Comparison of ENCODE assay signal across 32 cellular contexts in the genomic region with DNA sequence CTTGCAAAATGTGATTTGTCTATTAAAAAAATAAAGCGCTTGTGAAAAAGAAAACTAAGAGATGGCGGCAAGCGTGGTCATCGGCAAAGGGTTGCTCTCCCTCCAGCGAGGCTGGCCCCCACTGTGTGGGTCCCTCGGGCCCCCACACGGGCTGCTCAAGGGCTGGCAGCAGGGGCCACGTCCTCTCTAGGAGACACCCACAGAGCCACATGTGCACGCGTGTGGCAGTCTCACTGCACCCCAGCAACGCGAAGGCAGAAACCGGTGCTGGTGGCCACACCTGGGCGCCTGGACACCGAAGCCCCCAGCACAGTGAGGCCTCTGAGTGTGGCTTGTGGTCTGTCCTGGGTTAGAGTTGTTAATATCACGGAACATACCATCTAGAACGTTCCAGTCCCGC. TPM values are rescaled to one million over a fixed set of nuclear protein-coding genes. Genes with fewer than 3 reads are reported as not detected.
"Had no signal": no experiment of that assay in that cellular context is flagged by ENCODE, and none has a peak within 500 bp of the region (broad histone marks: within the 10 kb centered on the region; RNA-seq: fewer than 3 reads in every experiment).

No MANE protein-coding gene starts in this region.

- H3K9me3 ChIP-seq: heart left ventricle, neutrophil, sigmoid colon, thoracic aorta had no signal

- H3K4me3 ChIP-seq: heart left ventricle, sigmoid colon, thoracic aorta had no signal

- H3K4me1 Mint-ChIP-seq: activated naive CD8-positive, alpha-beta T cell treated with anti-CD3 and anti-CD28 coated beads, Interleukin-2, amount 10 ng/mL, durations not matched to agents 7 days and 5 days; mesothelial cell of epicardium; stimulated activated naive B cell treated with anti-CD40 and anti-IgM and Interleukin-4, amounts not matched to agents 10 μg/mL and 1 μg/mL and 100 μg/mL, for 72 hours had no signal

- H3K27me3 Mint-ChIP-seq: naive B cell; stimulated activated naive B cell treated with anti-CD40 and anti-IgM and Interleukin-4, amounts not matched to agents 10 μg/mL and 1 μg/mL and 100 μg/mL, for 72 hours had no signal

- ATAC-seq: activated CD4-positive, CD25-positive, alpha-beta regulatory T cell treated with anti-CD3 and anti-CD28 coated beads, Interleukin-2, amount 50 U/mL, for 24 hours; esophagus mucosa; heart left ventricle; stimulated activated naive B cell treated with anti-CD40 and anti-IgM and Interleukin-4, amounts not matched to agents 10 μg/mL and 1 μg/mL and 100 μg/mL, for 72 hours had no signal

- H3K27ac Mint-ChIP-seq: activated naive CD4-positive, alpha-beta T cell treated with anti-CD3 and anti-CD28 coated beads for 36 hours; activated naive CD8-positive, alpha-beta T cell treated with anti-CD3 and anti-CD28 coated beads, Interleukin-2, amount 10 ng/mL, durations not matched to agents 7 days and 5 days; activated T-helper 1 cell treated with anti-CD3 and anti-CD28 coated beads, Interleukin-12 subunit alpha, Interleukin-12 subunit beta, Interleukin-2, Interleukin-4 antibody, amounts not matched to agents 30 ng/mL and 10 ng/mL and 1 ng/mL, durations not matched to agents 14 hours and 24 hours and 36 hours; endodermal cell; mesothelial cell of epicardium; naive B cell; nephron progenitor cell; stimulated activated naive B cell treated with anti-CD40 and anti-IgM and Interleukin-4, amounts not matched to agents 10 μg/mL and 1 μg/mL and 100 μg/mL, for 72 hours had no signal

- H3K4me1 ChIP-seq: sigmoid colon had no signal

- H3K27me3 ChIP-seq: brain microvascular endothelial cell, heart left ventricle, neutrophil, sigmoid colon had no signal

- DNase-seq: activated CD4-positive, alpha-beta T cell treated with anti-CD3 and anti-CD28 coated beads for 48 hours; activated CD4-positive, alpha-beta T cell treated with anti-CD3 and anti-CD28 coated beads, Interleukin-2, amount 50 U/mL, for 48 hours; activated CD8-positive, alpha-beta memory T cell treated with anti-CD3 and anti-CD28 coated beads, Interleukin-2, amount 50 U/mL, for 4 hours; activated effector memory CD4-positive, alpha-beta T cell treated with anti-CD3 and anti-CD28 coated beads, Interleukin-2, amount 50 U/mL, for 16 hours; activated naive CD4-positive, alpha-beta T cell treated with anti-CD3 and anti-CD28 coated beads for 36 hours; activated naive CD8-positive, alpha-beta T cell treated with anti-CD3 and anti-CD28 coated beads, Interleukin-2, amount 10 ng/mL, durations not matched to agents 7 days and 5 days; activated T-cell treated with anti-CD3 and anti-CD28 coated beads, Interleukin-2, amount 50 U/mL, for 1 hour; brain microvascular endothelial cell; central memory CD4-positive, alpha-beta T cell; endodermal cell; foreskin fibroblast; naive B cell; nephron progenitor cell; sigmoid colon; small intestine; stimulated activated CD4-positive, alpha-beta T cell treated with anti-CD3 and anti-CD28 coated beads, Interleukin-15, amount 100 ng/mL, for 24 hours; stimulated activated CD4-positive, alpha-beta T cell treated with anti-CD3 and anti-CD28 coated beads, Interleukin-2, amount 100 ng/mL, for 24 hours; stimulated activated naive B cell treated with anti-CD40 and anti-IgM and Interleukin-4, amounts not matched to agents 10 μg/mL and 1 μg/mL and 100 μg/mL, for 72 hours; T-helper 9 cell; trophoblast cell; WERI-Rb-1 had no signal

- H3K36me3 Mint-ChIP-seq: activated naive CD8-positive, alpha-beta T cell treated with anti-CD3 and anti-CD28 coated beads, Interleukin-2, amount 10 ng/mL, durations not matched to agents 7 days and 5 days had no signal

- H3K27ac ChIP-seq: brain microvascular endothelial cell, neutrophil, WERI-Rb-1 had no signal

- H3K4me3 Mint-ChIP-seq: activated naive CD4-positive, alpha-beta T cell treated with anti-CD3 and anti-CD28 coated beads for 36 hours; activated naive CD8-positive, alpha-beta T cell treated with anti-CD3 and anti-CD28 coated beads, Interleukin-2, amount 10 ng/mL, durations not matched to agents 7 days and 5 days; activated T-helper 1 cell treated with anti-CD3 and anti-CD28 coated beads, Interleukin-12 subunit alpha, Interleukin-12 subunit beta, Interleukin-2, Interleukin-4 antibody, amounts not matched to agents 30 ng/mL and 10 ng/mL and 1 ng/mL, durations not matched to agents 14 hours and 24 hours and 36 hours; endodermal cell; mesothelial cell of epicardium; naive B cell; nephron progenitor cell; stimulated activated naive B cell treated with anti-CD40 and anti-IgM and Interleukin-4, amounts not matched to agents 10 μg/mL and 1 μg/mL and 100 μg/mL, for 72 hours had no signal

- H3K9me3 Mint-ChIP-seq: activated naive CD4-positive, alpha-beta T cell treated with anti-CD3 and anti-CD28 coated beads for 36 hours; activated naive CD8-positive, alpha-beta T cell treated with anti-CD3 and anti-CD28 coated beads, Interleukin-2, amount 10 ng/mL, durations not matched to agents 7 days and 5 days; activated T-helper 1 cell treated with anti-CD3 and anti-CD28 coated beads, Interleukin-12 subunit alpha, Interleukin-12 subunit beta, Interleukin-2, Interleukin-4 antibody, amounts not matched to agents 30 ng/mL and 10 ng/mL and 1 ng/mL, durations not matched to agents 14 hours and 24 hours and 36 hours; endodermal cell; mesothelial cell of epicardium; naive B cell; stimulated activated naive B cell treated with anti-CD40 and anti-IgM and Interleukin-4, amounts not matched to agents 10 μg/mL and 1 μg/mL and 100 μg/mL, for 72 hours had no signal

RNA-seq across cellular contexts. Expression of a gene that starts 52.2 kb away (rescaled TPM):
- total RNA-seq: activated CD8-positive, alpha-beta memory T cell treated with anti-CD3 and anti-CD28 coated beads for 36 hours; activated naive CD4-positive, alpha-beta T cell treated with anti-CD3 and anti-CD28 coated beads for 36 hours; activated naive CD8-positive, alpha-beta T cell treated with anti-CD3 and anti-CD28 coated beads, Interleukin-2, amount 10 ng/mL, durations not matched to agents 7 days and 5 days; activated T-helper 1 cell treated with anti-CD3 and anti-CD28 coated beads, Interleukin-12 subunit alpha, Interleukin-12 subunit beta, Interleukin-2, Interleukin-4 antibody, amounts not matched to agents 30 ng/mL and 10 ng/mL and 1 ng/mL, durations not matched to agents 14 hours and 24 hours and 36 hours; astrocyte; endodermal cell; heart left ventricle; mesothelial cell of epicardium; osteocyte; T-helper 1 cell treated with Interleukin-12 subunit alpha and Interleukin-12 subunit beta and Interleukin-4 antibody, amounts not matched to agents 30 ng/mL and 1 ng/mL, for 36 hours; thoracic aorta had no signal
